In the genomic region with DNA sequence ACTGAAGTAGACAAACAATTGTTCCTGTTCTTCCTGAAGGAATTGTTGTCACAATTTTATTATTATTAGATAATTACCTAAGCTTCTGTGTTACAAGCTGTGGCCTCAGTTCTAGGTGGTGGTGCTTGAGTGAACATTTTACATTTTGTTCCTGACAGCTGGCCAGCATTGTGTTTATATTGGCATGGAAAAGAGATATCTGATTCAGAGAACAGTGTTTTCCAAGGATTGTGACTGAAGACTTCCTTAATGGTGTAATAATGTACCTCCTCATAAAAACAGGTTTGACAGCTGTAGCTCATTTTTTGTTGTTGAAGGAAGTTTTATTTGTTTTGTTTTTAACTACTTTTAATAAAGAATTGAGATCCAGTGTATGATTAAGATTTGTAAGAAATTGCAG, we compare ENCODE assay signal across 10 cellular contexts.
A peak's percentile ranks its signal among the peaks of the same experiment; 100 is the strongest.
DNase-seq lines count a peak whose midpoint lies in the region; ATAC-seq and TF ChIP-seq lines count a peak whose summit lies in the region.
"Had no signal": no experiment of that assay in that cellular context is flagged by ENCODE, and none has a peak within 500 bp of the region (broad histone marks: within the 10 kb centered on the region; RNA-seq: fewer than 3 reads in every experiment).

No MANE protein-coding gene starts in this region.

- H3K27ac ChIP-seq in AG04450 (ENCODE audit: low read depth, low read length), result no peak overlapping the region
- peak overlapping the region in 1 of 4 donors; percentile 43 for H3K27ac ChIP-seq in body of pancreas
- H3K27ac ChIP-seq: C4-2B had no signal

- POLR2A ChIA-PET in AG04450 (lab: Yijun Ruan, JAX), result no interaction called here

- H3K27me3 ChIP-seq in AG04450 (ENCODE audit: control insufficient read depth, insufficient read depth, low read length), result no peaks in the 10 kb centered on the region
- no peaks in the 10 kb centered on the region for H3K27me3 ChIP-seq in body of pancreas

- no peak for TF ChIP-seq CTCF in AG04450 (IDR thresholded peaks at IDR 0.05; ENCODE audit: low read depth, low read length)
- no peak for TF ChIP-seq CTCF in LNCaP clone FGC (IDR thresholded peaks at IDR 0.05; ENCODE audit: control insufficient read depth, extremely low read depth, insufficient read depth)
- peak in 1 of 7 experiments; percentile 4 for TF ChIP-seq CTCF in body of pancreas (IDR thresholded peaks at IDR 0.05)

- CTCF ChIA-PET in AG04450 (lab: Charles Lee), result interaction anchor here (2.5 to 3.4 kb wide), 3 partner anchors 67 to 355 kb away, joined by 8 to 87 read pairs (median 29); no protein-coding TSS in a partner anchor

- H3K9me3 ChIP-seq in AG04450 (ENCODE audit: control insufficient read depth, insufficient read depth, low read length) (no peaks in the 10 kb centered on the region), body of pancreas (no peaks in the 10 kb centered on the region)

- intact Hi-C loops in body of pancreas (cut with DNase I), result no loop called here

- ATAC-seq in body of pancreas (peak; percentile 95), HG03342 (IDR thresholded peaks at IDR 0.05; ENCODE audit: unreplicated experiment) (no peak), GM18519 (IDR thresholded peaks at IDR 0.05; ENCODE audit: low FRiP score, unreplicated experiment) (no peak)

- no peak for TF ChIP-seq POLR2A in body of pancreas (IDR thresholded peaks at IDR 0.05)

- H3K36me3 ChIP-seq in body of pancreas (replicated peaks in 1 of 2; ENCODE audit: insufficient read depth in 1 of 2, low read depth in 2 of 2), result peaks cover 0 to 6% of the 10 kb centered on the region in 2 donors

- peaks cover 20% of the 10 kb centered on the region for H3K4me1 ChIP-seq in body of pancreas

- H3K4me3 ChIP-seq in AG04450 (ENCODE audit: low read depth, low read length) (no peak overlapping the region), LNCaP clone FGC (ENCODE audit: low read depth, low read length) (no peak overlapping the region; the same call in 1 of the 2 replicates), body of pancreas (no peak overlapping the region)

- DNase-seq in AG04450 (ENCODE audit: low read depth, low spot score), result peak; percentile 16
- DNase-seq in LNCaP clone FGC (ENCODE audit: low read depth), result peak; percentile 98
- DNase-seq in body of pancreas, result peak; percentile 60 to 83 (median 66)
- peak; percentile 86 for DNase-seq in kidney glomerular epithelial cell (lab: John Stamatoyannopoulos, UW)
- no peak for DNase-seq in HK-2 (ENCODE audit: unreplicated experiment)
- DNase-seq in NCI-H82 (lab: John Stamatoyannopoulos, UW), result no peak
- DNase-seq: NCI-H526 had no signal

Comparison
In these comparisons a context has a peak if more than half of its experiments do, and no peak if none do; other contexts are left out.
1. DNase-seq: peak in AG04450 (single experiment), LNCaP clone FGC (single experiment), body of pancreas (4 of 4) and kidney glomerular epithelial cell (single experiment); none in HK-2 (single experiment) and NCI-H82 (single experiment).